ENCODE assay signal across 20 cellular contexts in the genomic region with DNA sequence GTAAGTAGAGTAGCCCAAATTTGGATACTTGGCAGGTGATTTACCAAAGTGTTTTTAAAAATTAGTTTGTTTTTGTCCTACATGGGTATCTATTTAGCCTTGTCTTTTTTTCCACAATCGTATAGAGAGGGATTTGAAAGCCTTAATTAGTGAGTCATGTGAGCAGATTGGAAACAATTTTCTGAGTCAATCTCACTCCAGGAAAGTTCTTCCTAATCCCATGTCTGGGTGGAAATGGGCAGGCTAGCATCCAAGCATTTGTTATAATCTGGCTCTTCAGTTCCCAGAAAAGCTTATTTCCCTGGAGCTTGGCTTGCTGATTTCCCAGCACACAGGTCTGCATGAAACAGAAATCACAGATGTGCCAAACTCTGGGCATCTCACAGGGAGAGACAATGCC.
DNase-seq lines count a peak whose midpoint lies in the region; ATAC-seq and TF ChIP-seq lines count a peak whose summit lies in the region.
"Had no signal": no experiment of that assay in that cellular context is flagged by ENCODE, and none has a peak within 500 bp of the region (broad histone marks: within the 10 kb centered on the region; RNA-seq: fewer than 3 reads in every experiment).

No MANE protein-coding gene starts in this region.

- no peaks in the 10 kb centered on the region for H3K4me1 Mint-ChIP-seq in activated T-helper 17 cell treated with anti-CD3 and anti-CD28 coated beads, Interleukin-2, amount 50 U/mL, for 72 hours
- H3K4me1 Mint-ChIP-seq: CD14-positive monocyte had no signal

- no peak overlapping the region for H3K27ac Mint-ChIP-seq in activated T-helper 17 cell treated with anti-CD3 and anti-CD28 coated beads, Interleukin-2, amount 50 U/mL, for 72 hours
- H3K27ac Mint-ChIP-seq: CD14-positive monocyte; CD8-positive, alpha-beta T cell had no signal

- no peaks in the 10 kb centered on the region for H3K36me3 ChIP-seq in H7 (replicated peaks; ENCODE audit: control insufficient read depth, insufficient read depth, low read length)
- H3K36me3 ChIP-seq: BLaER1 had no signal

- no peak overlapping the region for H3K4me3 ChIP-seq in fibroblast of mammary gland (ENCODE audit: control insufficient read depth, low read depth, low read length)
- no peak overlapping the region for H3K4me3 ChIP-seq in H7 (ENCODE audit: insufficient read depth, low read depth, low read length)
- H3K4me3 ChIP-seq: A549, BLaER1, K562 had no signal

- no peaks in the 10 kb centered on the region for H3K27me3 ChIP-seq in H7 (ENCODE audit: control insufficient read depth, insufficient read depth, low read length)
- H3K27me3 ChIP-seq: BLaER1 had no signal

- no peak overlapping the region for H3K4me3 Mint-ChIP-seq in activated T-helper 17 cell treated with anti-CD3 and anti-CD28 coated beads, Interleukin-2, amount 50 U/mL, for 72 hours
- H3K4me3 Mint-ChIP-seq: CD14-positive monocyte; CD8-positive, alpha-beta T cell had no signal

- DNase-seq in NCI-H524 (lab: John Stamatoyannopoulos, UW) (peak; percentile 5 to 20), NCI-H524 treated with DMSO at 0.1 percent for 48 hours (lab: John Stamatoyannopoulos, UW) (no peak), EL (peak; percentile 9), fibroblast of mammary gland (ENCODE audit: low read depth) (peak; percentile 30), stromal cell of bone marrow (ENCODE audit: low read depth) (peak; percentile 31), H7 (no peak), GM19240 (ENCODE audit: insufficient read length, low spot score) (no peak)
- DNase-seq: Calu3; CD8-positive, alpha-beta T cell; DMS 273 treated with DMSO at 0.1 percent for 48 hours; DMS53; DND-41; GF-D8; HCEC 1CT; IMR-90 had no signal

- H3K9me3 Mint-ChIP-seq in activated T-helper 17 cell treated with anti-CD3 and anti-CD28 coated beads, Interleukin-2, amount 50 U/mL, for 72 hours = peaks cover 3% of the 10 kb centered on the region

- H3K36me3 Mint-ChIP-seq in activated T-helper 17 cell treated with anti-CD3 and anti-CD28 coated beads, Interleukin-2, amount 50 U/mL, for 72 hours (ENCODE audit: low read depth) = no peaks in the 10 kb centered on the region
- H3K36me3 Mint-ChIP-seq: CD14-positive monocyte; CD8-positive, alpha-beta T cell had no signal

- no peak for ATAC-seq in activated T-helper 17 cell treated with anti-CD3 and anti-CD28 coated beads, Interleukin-2, amount 50 U/mL, for 72 hours (replicated peaks)
- ATAC-seq: A549; CD8-positive, alpha-beta T cell; K562 had no signal

- H3K27me3 Mint-ChIP-seq in activated T-helper 17 cell treated with anti-CD3 and anti-CD28 coated beads, Interleukin-2, amount 50 U/mL, for 72 hours = no peaks in the 10 kb centered on the region

- TF ChIP-seq CTCF in fibroblast of mammary gland (conservative IDR thresholded peaks at IDR 0.05; ENCODE audit: control insufficient read depth, insufficient read depth, low read depth, low read length) = no peak

Comparison
In these comparisons a context has a peak if more than half of its experiments do, and no peak if none do; other contexts are left out.
1. DNase-seq: peak in NCI-H524 (2 of 2), EL (single experiment), fibroblast of mammary gland (single experiment) and stromal cell of bone marrow (single experiment); none in NCI-H524 treated with DMSO at 0.1 percent for 48 hours (single experiment), H7 (single experiment) and GM19240 (single experiment).